Comparison of ENCODE assay signal across 22 cellular contexts in genomic region chr20:10264166-10264558, GRCh38. TPM values are rescaled to one million over a fixed set of nuclear protein-coding genes. Genes with fewer than 3 reads are reported as not detected.
"Had no signal": no experiment of that assay in that cellular context is flagged by ENCODE, and none has a peak within 500 bp of the region (broad histone marks: within the 10 kb centered on the region; RNA-seq: fewer than 3 reads in every experiment).

No MANE protein-coding gene starts in this region.

- FAIRE-seq: endothelial cell of umbilical vein, pancreas had no signal

- DNase-seq: activated CD4-positive, alpha-beta T cell treated with anti-CD3 and anti-CD28 coated beads for 4 hours; activated CD4-positive, alpha-beta T cell treated with anti-CD3 and anti-CD28 coated beads, Interleukin-2, amount 50 U/mL, for 4 hours; activated naive CD4-positive, alpha-beta T cell; activated naive CD8-positive, alpha-beta T cell treated with anti-CD3 and anti-CD28 coated beads for 36 hours; activated T-cell treated with anti-CD3 and anti-CD28 coated beads for 4 hours; activated T-cell treated with anti-CD3 and anti-CD28 coated beads, Interleukin-2, amount 50 U/mL, for 72 hours; adrenal gland; aorta; cortex of kidney; foreskin keratinocyte; left ventricle myocardium inferior; naive B cell; nephron progenitor cell; pancreas; psoas muscle; spleen; stimulated activated naive CD4-positive, alpha-beta T cell treated with Interleukin-2 at 50 U/mL for 16 hours; testis; transverse colon had no signal

- H3K4me3 ChIP-seq: adrenal gland, body of pancreas, left ventricle myocardium inferior, pancreas, psoas muscle, spleen, testis, transverse colon had no signal

- ATAC-seq: activated T-cell treated with anti-CD3 and anti-CD28 coated beads, Interleukin-2, amount 50 U/mL, for 72 hours; body of pancreas; foreskin keratinocyte; psoas muscle had no signal

- H3K4me1 ChIP-seq: adrenal gland, foreskin keratinocyte, left ventricle myocardium inferior, pancreas, psoas muscle, spleen, testis, transverse colon had no signal

- H3K27me3 ChIP-seq: adrenal gland, body of pancreas, pancreas, spleen, testis, transverse colon had no signal

- H3K36me3 ChIP-seq: adrenal gland, left ventricle myocardium inferior, pancreas, spleen, transverse colon had no signal

- H3K9me3 ChIP-seq: adrenal gland, body of pancreas, left ventricle myocardium inferior, pancreas, psoas muscle, spleen, testis, transverse colon had no signal

- H3K27ac ChIP-seq: adrenal gland, body of pancreas, foreskin keratinocyte, left ventricle myocardium inferior, pancreas, psoas muscle, spleen, testis, transverse colon had no signal

RNA-seq across cellular contexts. Expression of gene SNAP25, which starts 45.5 kb away (rescaled TPM):
- total RNA-seq: activated naive CD8-positive, alpha-beta T cell treated with anti-CD3 and anti-CD28 coated beads for 36 hours; foreskin keratinocyte; lung microvascular endothelial cell; psoas muscle had no signal
- polyA plus RNA-seq: foreskin keratinocyte had no signal
